In genomic region chr4:7187297-7187592, GRCh38 we compare ENCODE assay signal across 35 cellular contexts. TPM values are rescaled to one million over a fixed set of nuclear protein-coding genes. Genes with fewer than 3 reads are reported as not detected.
DNase-seq lines count a peak whose midpoint lies in the region; ATAC-seq, FAIRE-seq and TF ChIP-seq lines count a peak whose summit lies in the region.
"Had no signal": no experiment of that assay in that cellular context is flagged by ENCODE, and none has a peak within 500 bp of the region (broad histone marks: within the 10 kb centered on the region; RNA-seq: fewer than 3 reads in every experiment).

No MANE protein-coding gene starts in this region.

- peaks cover 8% of the 10 kb centered on the region for H3K4me1 Mint-ChIP-seq in activated naive CD4-positive, alpha-beta T cell treated with anti-CD3 and anti-CD28 coated beads for 36 hours (ENCODE audit: low read depth)
- peaks cover 16% of the 10 kb centered on the region for H3K4me1 Mint-ChIP-seq in neural progenitor cell
- H3K4me1 Mint-ChIP-seq: GM23338 had no signal

- peak; percentile 2 for DNase-seq in activated naive CD4-positive, alpha-beta T cell treated with anti-CD3 and anti-CD28 coated beads for 36 hours
- DNase-seq in activated naive CD4-positive, alpha-beta T cell (lab: John Stamatoyannopoulos, UW), result no peak
- DNase-seq in K562 (ENCODE audit: extremely low read depth in 1 of 4, low spot score in 3 of 4), result no peak
- DNase-seq in neural progenitor cell (ENCODE audit: low spot score), result no peak
- DNase-seq in ureter (ENCODE audit: low spot score), result peak; percentile 34
- no peak for DNase-seq in urothelium cell line (ENCODE audit: low spot score)
- DNase-seq in GM10248 (ENCODE audit: extremely low spot score), result no peak
- DNase-seq: activated CD4-positive, alpha-beta memory T cell treated with anti-CD3 and anti-CD28 coated beads, Interleukin-2, amount 10 ng/mL, durations not matched to agents 7 days and 5 days; CD4-positive, CD25-positive, alpha-beta regulatory T cell; central memory CD4-positive, alpha-beta T cell; DMS79 treated with DMSO at 0.1 percent for 48 hours; foreskin fibroblast; GF-D8; left ventricle myocardium superior; MM.1S; NCI-H2081; NCI-H2227 treated with DMSO at 0.1 percent for 48 hours; NCI-H526 treated with DMSO at 0.1 percent for 48 hours; PC-9; Right ventricle myocardium superior; stimulated activated CD4-positive, alpha-beta T cell treated with anti-CD3 and anti-CD28 coated beads, Interleukin-15, amount 100 ng/mL, for 24 hours; stimulated activated CD4-positive, alpha-beta T cell treated with anti-CD3 and anti-CD28 coated beads, Interleukin-4, amount 100 ng/mL, for 4 hours; T-helper 2 cell had no signal

- no peaks in the 10 kb centered on the region for H3K9me1 ChIP-seq in K562 (ENCODE audit: control insufficient read depth, insufficient read depth, low read length)

- TF ChIP-seq CTCF in K562 (IDR thresholded peaks at IDR 0.05 in 2 of 3, conservative IDR thresholded peaks at IDR 0.05 in 1 of 3; ENCODE audit: insufficient read depth in 2 of 3, low read depth in 1 of 3, low read length in 3 of 3), result no peak; a peak in 3 of 6 replicates
- TF ChIP-seq CTCF in neural progenitor cell (IDR thresholded peaks at IDR 0.05), result no peak
- no peak for TF ChIP-seq CTCF in GM10248 (IDR thresholded peaks at IDR 0.05; ENCODE audit: control extremely low read depth, extremely low read depth, low read depth, missing control alignments)

- H4K20me1 ChIP-seq in K562 (replicated peaks; ENCODE audit: control insufficient read depth, insufficient read depth, low read length) (peaks cover 14% of the 10 kb centered on the region; the same call in 1 of the 2 replicates), neural progenitor cell (ENCODE audit: low read depth) (no peaks in the 10 kb centered on the region)

- BruUV-seq in K562 (replicated peaks; lab: Mats Ljungman, UMichigan), result no TSS peak

- TF ChIP-seq POLR2A in K562 (conservative IDR thresholded peaks at IDR 0.05), result no peak

- H3K27ac ChIP-seq in K562 (ENCODE audit: extremely low read depth, low read depth, low read length), result no peak overlapping the region
- H3K27ac ChIP-seq in neural progenitor cell, result no peak overlapping the region
- H3K27ac ChIP-seq: A549, ascending aorta, esophagus muscularis mucosa, KMS-11, neutrophil, PC-9, prostate gland had no signal

- H2AFZ ChIP-seq in K562 (ENCODE audit: low read depth, low read length) (no peak overlapping the region), neural progenitor cell (replicated peaks) (no peak overlapping the region)
- H2AFZ ChIP-seq: GM23338, PC-9 had no signal

- no peak overlapping the region for H3K4me3 ChIP-seq in K562
- no peak overlapping the region for H3K4me3 ChIP-seq in neural progenitor cell
- H3K4me3 ChIP-seq: A549, ascending aorta, esophagus muscularis mucosa, GM23338, PC-9, prostate gland had no signal

- H3K9ac ChIP-seq in K562 (ENCODE audit: insufficient read depth in 1 of 2, low read depth in 2 of 2, low read length in 2 of 2) (no peak overlapping the region), neural progenitor cell (no peak overlapping the region)
- H3K9ac ChIP-seq: KMS-11 had no signal

- peaks cover 19% of the 10 kb centered on the region for H3K27me3 Mint-ChIP-seq in activated naive CD4-positive, alpha-beta T cell treated with anti-CD3 and anti-CD28 coated beads for 36 hours (ENCODE audit: low read depth)
- peaks cover 31% of the 10 kb centered on the region for H3K27me3 Mint-ChIP-seq in neural progenitor cell (ENCODE audit: insufficient read depth, low read depth)

- no peak overlapping the region for H3K27ac Mint-ChIP-seq in activated naive CD4-positive, alpha-beta T cell treated with anti-CD3 and anti-CD28 coated beads for 36 hours
- H3K27ac Mint-ChIP-seq in neural progenitor cell, result no peak overlapping the region
- H3K27ac Mint-ChIP-seq: activated CD4-positive, alpha-beta memory T cell treated with anti-CD3 and anti-CD28 coated beads, Interleukin-2, amount 10 ng/mL, durations not matched to agents 7 days and 5 days; CD4-positive, CD25-positive, alpha-beta regulatory T cell; dendritic cell treated with granulocyte-macrophage colony-stimulating factor and Interleukin-4, amounts not matched to agents 40 ng/mL and 50 ng/mL, for 4 days; GM23338; stimulated activated effector memory CD8-positive, alpha-beta T cell treated with anti-CD3 and anti-CD28 coated beads, Interleukin-12 subunit alpha, Interleukin-12 subunit beta, amount 100 ng/mL, for 72 hours; type B pancreatic cell had no signal

- no peak overlapping the region for H3K4me3 Mint-ChIP-seq in activated naive CD4-positive, alpha-beta T cell treated with anti-CD3 and anti-CD28 coated beads for 36 hours
- peak overlapping the region; percentile 28 for H3K4me3 Mint-ChIP-seq in neural progenitor cell
- H3K4me3 Mint-ChIP-seq: activated CD4-positive, alpha-beta memory T cell treated with anti-CD3 and anti-CD28 coated beads, Interleukin-2, amount 10 ng/mL, durations not matched to agents 7 days and 5 days; CD4-positive, CD25-positive, alpha-beta regulatory T cell; dendritic cell treated with granulocyte-macrophage colony-stimulating factor and Interleukin-4, amounts not matched to agents 40 ng/mL and 50 ng/mL, for 4 days; GM23338; stimulated activated effector memory CD8-positive, alpha-beta T cell treated with anti-CD3 and anti-CD28 coated beads, Interleukin-12 subunit alpha, Interleukin-12 subunit beta, amount 100 ng/mL, for 72 hours; type B pancreatic cell had no signal

- H3K9me3 Mint-ChIP-seq in activated naive CD4-positive, alpha-beta T cell treated with anti-CD3 and anti-CD28 coated beads for 36 hours, result no peaks in the 10 kb centered on the region
- peaks cover 6% of the 10 kb centered on the region for H3K9me3 Mint-ChIP-seq in neural progenitor cell
- H3K9me3 Mint-ChIP-seq: activated CD4-positive, alpha-beta memory T cell treated with anti-CD3 and anti-CD28 coated beads, Interleukin-2, amount 10 ng/mL, durations not matched to agents 7 days and 5 days; dendritic cell treated with granulocyte-macrophage colony-stimulating factor and Interleukin-4, amounts not matched to agents 40 ng/mL and 50 ng/mL, for 4 days; GM23338; stimulated activated effector memory CD8-positive, alpha-beta T cell treated with anti-CD3 and anti-CD28 coated beads, Interleukin-12 subunit alpha, Interleukin-12 subunit beta, amount 100 ng/mL, for 72 hours had no signal

- TF ChIP-seq EP300 in K562 (IDR thresholded peaks at IDR 0.05; ENCODE audit: low read length), result no peak

- CTCF ChIA-PET in activated naive CD4-positive, alpha-beta T cell treated with anti-CD3 and anti-CD28 coated beads for 36 hours (lab: Charles Lee), result no interaction called here
- CTCF ChIA-PET in K562 (lab: Yijun Ruan, JAX; ENCODE audit: low intra/inter-chr PET ratio) (no interaction called here), GM10248 (lab: Yijun Ruan, JAX) (no interaction called here)

- no peaks in the 10 kb centered on the region for H3K36me3 ChIP-seq in K562 (ENCODE audit: control insufficient read depth, insufficient read depth, low read length)
- H3K36me3 ChIP-seq in neural progenitor cell, result no peaks in the 10 kb centered on the region
- H3K36me3 ChIP-seq: ascending aorta, esophagus muscularis mucosa, neutrophil, prostate gland had no signal

- no peak for FAIRE-seq in K562 (lab: Jason Lieb, UNC)
- no peak for FAIRE-seq in urothelium cell line (lab: Jason Lieb, UNC)
- FAIRE-seq: A549, islet of Langerhans had no signal

- ATAC-seq in K562, result peak; percentile 45; the same call in 2 of the 3 replicates
- no peak for ATAC-seq in GM19395 (IDR thresholded peaks at IDR 0.05; ENCODE audit: unreplicated experiment)
- ATAC-seq: GM23338; left ventricle myocardium superior; stimulated activated effector memory CD8-positive, alpha-beta T cell treated with anti-CD3 and anti-CD28 coated beads, Interleukin-12 subunit alpha, Interleukin-12 subunit beta, amount 100 ng/mL, for 72 hours had no signal

- intact Hi-C loops in activated naive CD4-positive, alpha-beta T cell treated with anti-CD3 and anti-CD28 coated beads for 36 hours (cut with micrococcal nuclease), result loop anchor here (2.0 kb wide), 1 partner anchor 84 kb away; no protein-coding TSS in a partner anchor
- intact Hi-C loops in K562 (cut with micrococcal nuclease), result no loop called here

- TF ChIP-seq RAD21 in K562 (CRISPR knock-in tag; conservative IDR thresholded peaks at IDR 0.05 in 1 of 2, IDR thresholded peaks at IDR 0.05 in 1 of 2), result no peak

- POLR2A ChIA-PET in K562 (lab: Yijun Ruan, JAX) (no interaction called here), GM10248 (lab: Yijun Ruan, JAX) (no interaction called here)

- in situ Hi-C loops in K562 (cut with MboI), result no loop called here

- H3K4me1 ChIP-seq in K562 (replicated peaks in 1 of 2; ENCODE audit: control insufficient read depth in 2 of 2, insufficient read depth in 2 of 2, low read length in 2 of 2) (peaks cover 0 to 5% of the 10 kb centered on the region in 2 experiments; a peak in 2 of 5 replicates), neural progenitor cell (peaks cover 9% of the 10 kb centered on the region)
- H3K4me1 ChIP-seq: A549, prostate gland had no signal

- H3F3A ChIP-seq in neural progenitor cell (ENCODE audit: low read depth), result no peaks in the 10 kb centered on the region

- peaks cover 23 to 49% of the 10 kb centered on the region in 2 experiments; a peak in 4 of 5 replicates for H3K27me3 ChIP-seq in K562 (ENCODE audit: control insufficient read depth in 2 of 2, insufficient read depth in 2 of 2, low read length in 2 of 2)
- H3K27me3 ChIP-seq in neural progenitor cell, result peaks cover 53% of the 10 kb centered on the region

- H3K9me3 ChIP-seq in K562 (replicated peaks; ENCODE audit: control insufficient read depth, insufficient read depth, low read depth, low read length) (no peaks in the 10 kb centered on the region), neural progenitor cell (ENCODE audit: low read depth) (no peaks in the 10 kb centered on the region)
- H3K9me3 ChIP-seq: A549, ascending aorta, esophagus muscularis mucosa, neutrophil, prostate gland had no signal

- 0% methylated on average over 7 of the region's 7 CpGs for WGBS in K562 (ENCODE audit: insufficient coverage, low coverage, missing lambda C conversion rate)

- no peaks in the 10 kb centered on the region for H3K36me3 Mint-ChIP-seq in activated naive CD4-positive, alpha-beta T cell treated with anti-CD3 and anti-CD28 coated beads for 36 hours (ENCODE audit: low read depth)
- H3K36me3 Mint-ChIP-seq in neural progenitor cell, result no peaks in the 10 kb centered on the region
- H3K36me3 Mint-ChIP-seq: CD4-positive, CD25-positive, alpha-beta regulatory T cell; stimulated activated effector memory CD8-positive, alpha-beta T cell treated with anti-CD3 and anti-CD28 coated beads, Interleukin-12 subunit alpha, Interleukin-12 subunit beta, amount 100 ng/mL, for 72 hours; type B pancreatic cell had no signal

- H3K79me2 ChIP-seq in K562 (ENCODE audit: control insufficient read depth, insufficient read depth, low read length) (no peaks in the 10 kb centered on the region), neural progenitor cell (ENCODE audit: low read depth) (no peaks in the 10 kb centered on the region)

- H3K4me2 ChIP-seq in K562 (ENCODE audit: insufficient read depth, low read length) (no peak overlapping the region), neural progenitor cell (no peak overlapping the region)
- H3K4me2 ChIP-seq: A549, GM23338, KMS-11, PC-9 had no signal

RNA-seq across cellular contexts. Expression of gene SORCS2, which starts 5.1 kb away (rescaled TPM):
- total RNA-seq in activated naive CD4-positive, alpha-beta T cell treated with anti-CD3 and anti-CD28 coated beads for 36 hours, result under 1 TPM; 0.07 to 0.15 TPM
- not detected in 2 replicates for total RNA-seq in K562 (2011; cell fraction: chromatin; rRNA removed; ENCODE audit: low replicate concordance)
- not detected in 2 replicates for total RNA-seq in K562 (2011; cell fraction: nucleolus; rRNA removed)
- total RNA-seq in K562 (2011; cell fraction: nucleoplasm; rRNA removed), result not detected in 2 replicates
- total RNA-seq in K562 (2014; rRNA removed), result not detected in 2 replicates
- total RNA-seq in K562 (2014; rRNA removed; fragmentation: Illumina TruSeq; extraction: Trizol), result not detected in 2 replicates
- not detected in 2 replicates for total RNA-seq in K562 (2015; rRNA removed; fragmentation: Illumina TruSeq; extraction: Trizol)
- 0.04 TPM in 1 of 2 replicates, not detected in the other for total RNA-seq in K562 (2021)
- polyA plus RNA-seq in K562 (2011; rRNA removed), result not detected in 2 replicates
- 0.03 TPM in 1 of 2 replicates, not detected in the other for polyA plus RNA-seq in K562 (2011; cell fraction: cytosol; rRNA removed)
- polyA plus RNA-seq in K562 (2011; cell fraction: nucleus; rRNA removed), result 0.18 TPM in 1 of 2 replicates, not detected in the other
- polyA plus RNA-seq in K562 (2012), result 0.11 TPM in 1 of 2 replicates, not detected in the other
- polyA plus RNA-seq in K562 (2014; fragmentation: Illumina TruSeq; extraction: Trizol), result not detected in 2 replicates
- polyA plus RNA-seq in K562 (2014; fragmentation: Nextera tagmentation; extraction: Ambion mirVana), result not detected
- polyA plus RNA-seq in K562 (2014; rRNA removed), result not detected in 2 replicates
- not detected in 2 replicates for polyA minus RNA-seq in K562 (2011; rRNA and poly(A)+ RNA removed)
- polyA minus RNA-seq in K562 (2011; cell fraction: cytosol; rRNA and poly(A)+ RNA removed), result not detected in 2 replicates
- not detected in 2 replicates for polyA minus RNA-seq in K562 (2011; cell fraction: nucleus; rRNA and poly(A)+ RNA removed)
- total RNA-seq in neural progenitor cell (ENCODE audit: low replicate concordance), result 5.2 and 12.9 TPM in 2 replicates
- 2.8 TPM for total RNA-seq in ureter
- total RNA-seq: CD4-positive, CD25-positive, alpha-beta regulatory T cell had no signal
- polyA plus RNA-seq: CD4-positive, CD25-positive, alpha-beta regulatory T cell had no signal

Comparison
In these comparisons a context has a peak if more than half of its experiments do, and no peak if none do; other contexts are left out.
1. DNase-seq: peak in activated naive CD4-positive, alpha-beta T cell treated with anti-CD3 and anti-CD28 coated beads for 36 hours (single experiment) and ureter (single experiment); none in activated naive CD4-positive, alpha-beta T cell (0 of 4), K562 (0 of 4), neural progenitor cell (single experiment), urothelium cell line (single experiment) and GM10248 (single experiment).